ENCODE assay signal across 17 cellular contexts in the genomic region with DNA sequence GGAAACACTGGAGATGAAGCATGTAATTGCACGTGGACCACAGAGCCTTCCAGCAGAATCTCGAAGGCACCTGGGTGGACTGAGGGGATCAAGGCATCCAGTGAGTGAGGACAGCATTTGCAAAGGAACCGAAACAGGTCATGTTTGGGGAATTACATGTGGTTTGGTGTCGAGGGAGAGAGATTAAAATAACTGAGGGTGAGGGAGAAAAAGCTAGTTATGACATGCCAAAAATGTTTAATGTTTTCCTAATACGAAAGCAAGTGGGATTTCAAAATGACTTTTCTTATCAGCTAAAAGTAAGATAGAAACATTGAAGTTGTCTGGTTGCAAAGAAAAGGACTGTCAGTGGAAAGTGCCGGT.
"Had no signal": no experiment of that assay in that cellular context is flagged by ENCODE, and none has a peak within 500 bp of the region (broad histone marks: within the 10 kb centered on the region; RNA-seq: fewer than 3 reads in every experiment).

No MANE protein-coding gene starts in this region.

- H3K27ac ChIP-seq: brain microvascular endothelial cell, dorsolateral prefrontal cortex, esophagus muscularis mucosa, gastrocnemius medialis, heart right ventricle, left ventricle myocardium inferior, pancreas, vagina had no signal

- H3K27ac Mint-ChIP-seq: activated CD4-positive, alpha-beta T cell treated with anti-CD3 and anti-CD28 coated beads, Interleukin-2, amount 10 ng/mL, durations not matched to agents 7 days and 5 days had no signal

- H3K4me3 ChIP-seq: dorsolateral prefrontal cortex, esophagus muscularis mucosa, gastrocnemius medialis, heart right ventricle, left ventricle myocardium inferior, pancreas, tibial nerve, vagina had no signal

- H3K27me3 Mint-ChIP-seq: activated CD4-positive, alpha-beta T cell treated with anti-CD3 and anti-CD28 coated beads, Interleukin-2, amount 10 ng/mL, durations not matched to agents 7 days and 5 days had no signal

- H3K9me3 Mint-ChIP-seq: activated CD4-positive, alpha-beta T cell treated with anti-CD3 and anti-CD28 coated beads, Interleukin-2, amount 10 ng/mL, durations not matched to agents 7 days and 5 days had no signal

- H3K27me3 ChIP-seq: brain microvascular endothelial cell, dorsolateral prefrontal cortex, esophagus muscularis mucosa, gastrocnemius medialis, heart right ventricle, pancreas, tibial nerve, vagina had no signal

- H3K4me1 Mint-ChIP-seq: activated CD4-positive, alpha-beta T cell treated with anti-CD3 and anti-CD28 coated beads, Interleukin-2, amount 10 ng/mL, durations not matched to agents 7 days and 5 days had no signal

- H3K4me3 Mint-ChIP-seq: activated CD4-positive, alpha-beta T cell treated with anti-CD3 and anti-CD28 coated beads, Interleukin-2, amount 10 ng/mL, durations not matched to agents 7 days and 5 days had no signal

- ATAC-seq: gastrocnemius medialis, heart right ventricle, pancreas had no signal

- DNase-seq: activated CD4-positive, alpha-beta T cell treated with anti-CD3 and anti-CD28 coated beads, Interleukin-2, amount 10 ng/mL, durations not matched to agents 7 days and 5 days; activated CD4-positive, CD25-positive, alpha-beta regulatory T cell; activated naive CD4-positive, alpha-beta T cell treated with anti-CD3 and anti-CD28 coated beads, Interleukin-2, amount 50 U/mL, for 16 hours; amniotic stem cell; brain microvascular endothelial cell; cerebellar nuclear complex; dorsolateral prefrontal cortex; gastrocnemius medialis; heart right ventricle; islet precursor cell; left ventricle myocardium inferior; mesenchymal stem cell; pancreas; T-helper 2 cell had no signal

- H3K4me1 ChIP-seq: esophagus muscularis mucosa, gastrocnemius medialis, left ventricle myocardium inferior, pancreas, vagina had no signal

- H3K36me3 ChIP-seq: brain microvascular endothelial cell, esophagus muscularis mucosa, gastrocnemius medialis, heart right ventricle, left ventricle myocardium inferior, pancreas, tibial nerve, vagina had no signal

- H3K9me3 ChIP-seq: esophagus muscularis mucosa, gastrocnemius medialis, heart right ventricle, left ventricle myocardium inferior, pancreas, tibial nerve, vagina had no signal
